In genomic region chr6:131262060-131262459, GRCh38 we compare ENCODE assay signal across 28 cellular contexts.
A peak's percentile ranks its signal among the peaks of the same experiment; 100 is the strongest.
DNase-seq lines count a peak whose midpoint lies in the region; FAIRE-seq and TF ChIP-seq lines count a peak whose summit lies in the region.
"Had no signal": no experiment of that assay in that cellular context is flagged by ENCODE, and none has a peak within 500 bp of the region (broad histone marks: within the 10 kb centered on the region; RNA-seq: fewer than 3 reads in every experiment).

No MANE protein-coding gene starts in this region.

- no peak overlapping the region for H2AFZ ChIP-seq in H1 (ENCODE audit: low read length)

- peak in 1 of 2 experiments; percentile 18; a peak in 1 of 4 replicates for TF ChIP-seq RAD21 in H1 (IDR thresholded peaks at IDR 0.05 in 1 of 2, conservative IDR thresholded peaks at IDR 0.05 in 1 of 2; ENCODE audit: low read depth in 2 of 2, low read length in 2 of 2)

- FAIRE-seq in H1 (lab: Jason Lieb, UNC) = no peak
- FAIRE-seq: A549 had no signal

- no peak overlapping the region for H2AK5ac ChIP-seq in H1 (ENCODE audit: low read depth, low read length)

- H3K27me3 ChIP-seq in H1 (replicated peaks in 1 of 4; ENCODE audit: control insufficient read depth in 3 of 4, extremely low read depth in 1 of 4, insufficient read depth in 3 of 4, low read length in 3 of 4) = no peaks in the 10 kb centered on the region
- H3K27me3 ChIP-seq: BLaER1, gastroesophageal sphincter, Peyer's patch, SJCRH30, upper lobe of right lung had no signal

- H3K23ac ChIP-seq in H1 (ENCODE audit: insufficient read length) = no peak overlapping the region

- no peaks in the 10 kb centered on the region; a peak in 1 of 4 replicates for H3K9me3 ChIP-seq in H1 (ENCODE audit: insufficient read depth in 2 of 2, low read depth in 1 of 2, low read length in 1 of 2)
- H3K9me3 ChIP-seq: A549, gastroesophageal sphincter, Peyer's patch, upper lobe of right lung had no signal

- H2BK12ac ChIP-seq in H1 (ENCODE audit: low read depth, low read length) = no peak overlapping the region

- no peak overlapping the region for H2BK15ac ChIP-seq in H1 (ENCODE audit: low read length)

- peaks cover 0 to 3% (median 0%) of the 10 kb centered on the region in 4 experiments; a peak in 3 of 8 replicates for H3K36me3 ChIP-seq in H1 (ENCODE audit: control insufficient read depth in 2 of 4, insufficient read depth in 4 of 4, low read length in 3 of 4)
- H3K36me3 ChIP-seq: gastroesophageal sphincter, Peyer's patch, SJCRH30, upper lobe of right lung had no signal

- H3K79me1 ChIP-seq in H1 (ENCODE audit: low read depth, low read length) = no peaks in the 10 kb centered on the region

- no peak overlapping the region for H2BK20ac ChIP-seq in H1 (ENCODE audit: low read length)

- H3K4me3 ChIP-seq in H1 (ENCODE audit: extremely low read depth in 1 of 4, insufficient read depth in 2 of 4, low read depth in 3 of 4, low read length in 4 of 4) = no peak overlapping the region
- H3K4me3 ChIP-seq: A549, BLaER1, gastroesophageal sphincter, Peyer's patch, SJCRH30, smooth muscle cell, upper lobe of right lung had no signal

- no peak overlapping the region for H3K27ac ChIP-seq in H1 (ENCODE audit: low read depth, low read length)
- H3K27ac ChIP-seq: A549, BLaER1, gastroesophageal sphincter, Peyer's patch, SJCRH30, upper lobe of right lung had no signal

- peaks cover 17% of the 10 kb centered on the region for H3K36me3 Mint-ChIP-seq in mesothelial cell of epicardium

- TF ChIP-seq CTCF in H1 (IDR thresholded peaks at IDR 0.05; ENCODE audit: control extremely low read depth in 1 of 3, insufficient read depth in 1 of 3, low read depth in 1 of 3, low read length in 3 of 3) (peak in 2 of 3 experiments; percentile 6 to 34; a peak in 1 of 4 replicates), mesothelial cell of epicardium (IDR thresholded peaks at IDR 0.05; ENCODE audit: unreplicated experiment) (no peak)

- WGBS in H1 (ENCODE audit: extremely low coverage in 1 of 2, insufficient coverage in 1 of 2, insufficient read length in 1 of 2, insufficient replicate concordance in 2 of 2, low coverage in 1 of 2, low lambda C conversion rate in 2 of 2, missing lambda C conversion rate in 1 of 2), 2 experiments = 89% methylated on average over 3 of the region's 3 CpGs; no CpG with 5 or more reads in 1 of the 2 experiments

- H2BK5ac ChIP-seq in H1 (ENCODE audit: low read depth, low read length) = no peak overlapping the region

- H3K23me2 ChIP-seq in H1 (ENCODE audit: low read depth, low read length) = no peaks in the 10 kb centered on the region; the same call in none of the 2 replicates

- no peaks in the 10 kb centered on the region for H4K20me1 ChIP-seq in H1 (replicated peaks in 1 of 2; ENCODE audit: control insufficient read depth in 1 of 2, insufficient read depth in 2 of 2, low read length in 2 of 2)
- H4K20me1 ChIP-seq: BLaER1 had no signal

- no peaks in the 10 kb centered on the region for H3K4me1 ChIP-seq in H1 (replicated peaks in 1 of 4; ENCODE audit: control insufficient read depth in 3 of 4, insufficient read depth in 4 of 4, low read length in 3 of 4)
- H3K4me1 ChIP-seq: BLaER1, gastroesophageal sphincter, Peyer's patch, SJCRH30 had no signal

- no peak overlapping the region for H4K91ac ChIP-seq in H1 (replicated peaks; ENCODE audit: insufficient read length, low read length)

- TF ChIP-seq EP300 in H1 (IDR thresholded peaks at IDR 0.05; ENCODE audit: borderline replicate concordance in 1 of 2, low read depth in 2 of 2, low read length in 2 of 2) = no peak

- H3K14ac ChIP-seq in H1 (ENCODE audit: insufficient read length) = no peak overlapping the region

- no peak overlapping the region for H3K4me3 Mint-ChIP-seq in mesothelial cell of epicardium
- H3K4me3 Mint-ChIP-seq: activated CD4-positive, alpha-beta T cell treated with anti-CD3 and anti-CD28 coated beads for 36 hours; activated naive CD8-positive, alpha-beta T cell treated with anti-CD3 and anti-CD28 coated beads, Interleukin-2, amount 50 U/mL, for 24 hours; naive thymus-derived CD8-positive, alpha-beta T cell had no signal

- no peak overlapping the region for H3K9ac ChIP-seq in H1 (replicated peaks in 1 of 4; ENCODE audit: extremely low read depth in 1 of 4, low read depth in 3 of 4, low read length in 3 of 4)
- H3K9ac ChIP-seq: BLaER1 had no signal

- no peaks in the 10 kb centered on the region for H3K79me2 ChIP-seq in H1 (ENCODE audit: control insufficient read depth in 1 of 2, insufficient read depth in 2 of 2, low read length in 2 of 2)

- no peak overlapping the region for H3K27ac Mint-ChIP-seq in mesothelial cell of epicardium
- H3K27ac Mint-ChIP-seq: activated CD4-positive, alpha-beta T cell treated with anti-CD3 and anti-CD28 coated beads for 36 hours; activated naive CD8-positive, alpha-beta T cell treated with anti-CD3 and anti-CD28 coated beads, Interleukin-2, amount 50 U/mL, for 24 hours had no signal

- DNase-seq in NCI-H82 (lab: John Stamatoyannopoulos, UW) = peak; percentile 29
- DNase-seq in NCI-H82 treated with DMSO at 0.1 percent for 48 hours (lab: John Stamatoyannopoulos, UW; ENCODE audit: unreplicated experiment) = no peak
- DNase-seq in NCI-H69 (lab: John Stamatoyannopoulos, UW) = peak; percentile 16
- no peak for DNase-seq in H1 (ENCODE audit: low read depth in 1 of 2, low spot score in 2 of 2)
- no peak for DNase-seq in erythroblast (lab: John Stamatoyannopoulos, UW)
- no peak for DNase-seq in mesothelial cell of epicardium (ENCODE audit: low spot score in 2 of 2, unreplicated experiment in 2 of 2)
- no peak for DNase-seq in NCI-H128 (lab: John Stamatoyannopoulos, UW; ENCODE audit: unreplicated experiment)
- DNase-seq in NCI-H2029 treated with DMSO at 0.1 percent for 48 hours (lab: John Stamatoyannopoulos, UW) = no peak
- DNase-seq: activated CD4-positive, alpha-beta T cell treated with anti-CD3 and anti-CD28 coated beads for 36 hours; activated gamma-delta T cell treated with Interleukin-2 at 50 U/mL for 16 hours; activated naive CD8-positive, alpha-beta T cell treated with anti-CD3 and anti-CD28 coated beads, Interleukin-2, amount 50 U/mL, for 24 hours; hypothalamus; KG1; left ventricle myocardium superior; naive thymus-derived CD8-positive, alpha-beta T cell; NCI-H1092; NCI-H2081; NCI-H226; NCI-H774; occipital lobe; Peyer's patch; stimulated activated CD4-positive, alpha-beta T cell treated with anti-CD3 and anti-CD28 coated beads, Interleukin-2, amount 100 ng/mL, for 24 hours; upper lobe of right lung had no signal

- CTCF ChIA-PET in H1 (lab: Charles Lee; ENCODE audit: partially characterized antibody) = interaction anchor here (0.7 to 1.7 kb wide), 4 partner anchors 12 to 198 kb away, joined by 3 to 4 read pairs (median 4); no protein-coding TSS in a partner anchor

- POLR2A ChIA-PET in H1 (lab: Charles Lee; ENCODE audit: partially characterized antibody) = interaction anchor here (0.7 kb wide), 1 partner anchor 38 kb away, joined by 3 read pairs; no protein-coding TSS in a partner anchor

- no peak overlapping the region for H4K5ac ChIP-seq in H1 (ENCODE audit: insufficient read length, low read depth, low read length)

- no peak overlapping the region for H3K56ac ChIP-seq in H1 (replicated peaks; ENCODE audit: insufficient read length, low read depth, low read length)

- peaks cover 11% of the 10 kb centered on the region for H3K9me3 Mint-ChIP-seq in mesothelial cell of epicardium

- H4K8ac ChIP-seq in H1 (ENCODE audit: extremely low read depth, insufficient read depth, low read length) = no peak overlapping the region

- no peaks in the 10 kb centered on the region for H3K27me3 Mint-ChIP-seq in mesothelial cell of epicardium (ENCODE audit: low read depth)
- H3K27me3 Mint-ChIP-seq: activated CD4-positive, alpha-beta T cell treated with anti-CD3 and anti-CD28 coated beads for 36 hours; activated naive CD8-positive, alpha-beta T cell treated with anti-CD3 and anti-CD28 coated beads, Interleukin-2, amount 50 U/mL, for 24 hours; naive thymus-derived CD8-positive, alpha-beta T cell had no signal

- no peak overlapping the region for H3K4me2 ChIP-seq in H1 (ENCODE audit: insufficient read depth in 1 of 2, low read depth in 2 of 2, low read length in 2 of 2)
- H3K4me2 ChIP-seq: A549, BLaER1, smooth muscle cell had no signal

- H3K18ac ChIP-seq in H1 (ENCODE audit: extremely low read depth, low read length) = no peak overlapping the region

- H3K4ac ChIP-seq in H1 (replicated peaks; ENCODE audit: insufficient read length, low read depth, low read length) = no peak overlapping the region

- TF ChIP-seq POLR2A in H1 (IDR thresholded peaks at IDR 0.05; ENCODE audit: control extremely low read depth in 1 of 2, low read depth in 2 of 2, low read length in 2 of 2) = no peak
- TF ChIP-seq POLR2A in erythroblast (IDR thresholded peaks at IDR 0.05; ENCODE audit: low read length) = no peak

- H3K4me1 Mint-ChIP-seq in mesothelial cell of epicardium = peaks cover 16% of the 10 kb centered on the region

- no peak overlapping the region for H2BK120ac ChIP-seq in H1 (replicated peaks; ENCODE audit: low read depth, low read length)

TF ChIP-seq in H1, 55 proteins besides CTCF, POLR2A, EP300 and RAD21:
- TF ChIP-seq EZH2 (IDR thresholded peaks at IDR 0.05; ENCODE audit: low read depth, low read length, severe bottlenecking) (no peak), TCF12 (IDR thresholded peaks at IDR 0.05; ENCODE audit: low read depth, low read length) (no peak), BACH1 (IDR thresholded peaks at IDR 0.05; ENCODE audit: low read length) (no peak), CHD1 (IDR thresholded peaks at IDR 0.05; ENCODE audit: low read depth, low read length) (no peak), KDM5A (IDR thresholded peaks at IDR 0.05; ENCODE audit: low read length) (no peak), SP1 (IDR thresholded peaks at IDR 0.05; ENCODE audit: low read depth, low read length) (no peak)

Comparison
In these comparisons a context has a peak if more than half of its experiments do, and no peak if none do; other contexts are left out.
1. DNase-seq: peak in NCI-H82 (single experiment) and NCI-H69 (single experiment); none in NCI-H82 treated with DMSO at 0.1 percent for 48 hours (single experiment), H1 (0 of 2), erythroblast (0 of 2), mesothelial cell of epicardium (0 of 2), NCI-H128 (single experiment) and NCI-H2029 treated with DMSO at 0.1 percent for 48 hours (single experiment).